ENCODE assay signal across 10 cellular contexts in genomic region chr19:45376045-45376724, GRCh38. TPM values are rescaled to one million over a fixed set of nuclear protein-coding genes. Genes with fewer than 3 reads are reported as not detected.
DNase-seq lines count a peak whose midpoint lies in the region; ATAC-seq and TF ChIP-seq lines count a peak whose summit lies in the region.
"Had no signal": no experiment of that assay in that cellular context is flagged by ENCODE, and none has a peak within 500 bp of the region (broad histone marks: within the 10 kb centered on the region; RNA-seq: fewer than 3 reads in every experiment).

No MANE protein-coding gene starts in this region.

- no peaks in the 10 kb centered on the region for H3K79me2 ChIP-seq in GM23248 (ENCODE audit: insufficient read depth)

- ATAC-seq in SK-N-SH treated with all-trans-retinoic acid at 6 μM for 48 hours, result peak; percentile 86
- peak in 3 of 4 donors; percentile 31 to 59 (median 54) for ATAC-seq in psoas muscle

- intact Hi-C loops in psoas muscle (cut with DNase I), result no loop called here

- H3K4me1 ChIP-seq in GM23248 (ENCODE audit: insufficient read depth) (peaks cover 27% of the 10 kb centered on the region), cardiac muscle cell (ENCODE audit: low read depth) (peaks cover 7% of the 10 kb centered on the region), psoas muscle (peaks cover 2% of the 10 kb centered on the region)

- TF ChIP-seq CTCF in cardiac muscle cell (IDR thresholded peaks at IDR 0.05; ENCODE audit: low read depth, low read length) (no peak), psoas muscle (IDR thresholded peaks at IDR 0.05) (no peak)

- H3K4me3 ChIP-seq in GM23248, result no peak overlapping the region
- no peak overlapping the region for H3K4me3 ChIP-seq in cardiac muscle cell
- H3K4me3 ChIP-seq in psoas muscle, result no peak overlapping the region

- H4K20me1 ChIP-seq in GM23248 (ENCODE audit: insufficient read depth), result no peaks in the 10 kb centered on the region

- no peak overlapping the region for H3K9ac ChIP-seq in GM23248

- no peaks in the 10 kb centered on the region for H3K9me3 ChIP-seq in GM23248 (ENCODE audit: low read depth)
- H3K9me3 ChIP-seq in cardiac muscle cell (ENCODE audit: low read depth), result no peaks in the 10 kb centered on the region
- H3K9me3 ChIP-seq in psoas muscle, result no peaks in the 10 kb centered on the region

- peak; percentile 88 for DNase-seq in GM23248
- DNase-seq in cardiac muscle cell (ENCODE audit: low read depth in 1 of 2, low spot score in 1 of 2), result peak; percentile 54 to 99
- peak in 1 of 2 donors; percentile 55 for DNase-seq in psoas muscle
- DNase-seq in SHP77 (lab: John Stamatoyannopoulos, UW), result no peak
- DNase-seq in NOMO-1 (lab: John Stamatoyannopoulos, UW; ENCODE audit: unreplicated experiment in 2 of 2), result no peak
- no peak for DNase-seq in cerebellar cortex (ENCODE audit: low spot score)
- DNase-seq in stimulated activated CD4-positive, alpha-beta T cell treated with anti-CD3 and anti-CD28 coated beads, Interleukin-4, amount 100 ng/mL, for 1 hour, result no peak
- DNase-seq: KG1 had no signal

- H3K36me3 ChIP-seq in GM23248 (ENCODE audit: low read depth) (no peaks in the 10 kb centered on the region), cardiac muscle cell (no peaks in the 10 kb centered on the region), psoas muscle (ENCODE audit: insufficient read depth in 1 of 2, low read depth in 1 of 2) (no peaks in the 10 kb centered on the region)

- H3K9me2 ChIP-seq in GM23248 (ENCODE audit: insufficient read depth), result no peaks in the 10 kb centered on the region

- in situ Hi-C loops in GM23248 (cut with MboI), result no loop called here

- H3K4me2 ChIP-seq in GM23248 (ENCODE audit: unreplicated experiment), result peak overlapping the region; percentile 55

- H3K27me3 ChIP-seq in GM23248 (replicated peaks; ENCODE audit: insufficient read depth) (no peaks in the 10 kb centered on the region), cardiac muscle cell (no peaks in the 10 kb centered on the region), psoas muscle (ENCODE audit: insufficient read depth in 3 of 3, low read length in 2 of 3) (no peaks in the 10 kb centered on the region)

- H3K27ac ChIP-seq in GM23248 (peak overlapping the region; percentile 74), cardiac muscle cell (peak overlapping the region; percentile 82), psoas muscle (no peak overlapping the region)
- H3K27ac ChIP-seq: VCaP had no signal

- H3F3A ChIP-seq in GM23248 (ENCODE audit: insufficient read depth), result peaks cover 35% of the 10 kb centered on the region

- H2AFZ ChIP-seq in GM23248, result peak overlapping the region; percentile 33

- 37 to 41% methylated on average over 13 of the region's 13 CpGs for WGBS in GM23248 (ENCODE audit: low coverage in 1 of 2, low lambda C conversion rate in 2 of 2, missing lambda C conversion rate in 2 of 2), 2 experiments
- WGBS in psoas muscle, 3 donors, result 17 to 26% (median 22%) methylated on average over 12 to 13 of the region's 13 CpGs

TF ChIP-seq in SK-N-SH treated with all-trans-retinoic acid at 6 μM for 48 hours, 23 proteins besides CTCF, POLR2A, EP300 and RAD21:
- TF ChIP-seq ISL1 (CRISPR knock-in tag; IDR thresholded peaks at IDR 0.05), result 0 out of 2 replicates have a peak, but pooled peaks have one; percentile 16
- no peak for TF ChIP-seq CSRNP3 (CRISPR knock-in tag; IDR thresholded peaks at IDR 0.05)
- no peak for TF ChIP-seq ZC3H10 (CRISPR knock-in tag; IDR thresholded peaks at IDR 0.05)
- 0 out of 2 replicates have a peak, but pooled peaks have one; percentile 65 for TF ChIP-seq SNAI2 (CRISPR knock-in tag; IDR thresholded peaks at IDR 0.05)
- 0 out of 2 replicates have a peak, but pooled peaks have one; percentile 30 for TF ChIP-seq POU6F1 (CRISPR knock-in tag; IDR thresholded peaks at IDR 0.05; ENCODE audit: borderline replicate concordance, low read depth)

RNA-seq across cellular contexts. Expression of gene ERCC2, which starts 5.8 kb away (rescaled TPM):
- total RNA-seq in GM23248 (2014; rRNA removed; shearing (Covaris generic)), result 29.8 and 32.3 TPM in 2 replicates
- polyA plus RNA-seq in GM23248 (2016; fragmentation: Nextera tagmentation; extraction: Ambion mirVana), result 13.7 TPM in 2 replicates
- total RNA-seq in cardiac muscle cell, result 45.4 and 69.1 TPM in 2 replicates
- polyA plus RNA-seq in cardiac muscle cell, result 19.2 and 28.2 TPM in 2 replicates
- 10 to 100 TPM in 3 of 4 donors, 1 to 10 TPM in 1; 9.3 to 16.4 (median 12.5) TPM for total RNA-seq in psoas muscle
- 1 to 10 TPM; 5.0 to 8.3 (median 5.3) TPM for polyA plus RNA-seq in psoas muscle

RNA-seq across cellular contexts. Expression of gene PPP1R13L, which starts 28.7 kb away (rescaled TPM):
- total RNA-seq in GM23248 (2014; rRNA removed; shearing (Covaris generic)), result 3.9 and 36.5 TPM in 2 replicates
- polyA plus RNA-seq in GM23248 (2016; fragmentation: Nextera tagmentation; extraction: Ambion mirVana) (6.2 and 6.4 TPM in 2 replicates), cardiac muscle cell (39.5 and 54.1 TPM in 2 replicates), psoas muscle (10 to 100 TPM in 1 of 3 donors, 1 to 10 TPM in 2; 1.8 to 21.4 (median 1.9) TPM)
- total RNA-seq in cardiac muscle cell (49.7 and 118 TPM in 2 replicates), psoas muscle (1 to 10 TPM; 4.1 to 6.9 (median 5.8) TPM)

RNA-seq across cellular contexts. Expression of gene POLR1G, which starts 30.3 kb away (rescaled TPM):
- total RNA-seq in GM23248 (2014; rRNA removed; shearing (Covaris generic)), result 3.9 and 8.8 TPM in 2 replicates
- polyA plus RNA-seq in GM23248 (2016; fragmentation: Nextera tagmentation; extraction: Ambion mirVana), result 7.2 and 10.8 TPM in 2 replicates
- total RNA-seq in cardiac muscle cell, result 6.5 and 17.8 TPM in 2 replicates
- 6.0 and 6.6 TPM in 2 replicates for polyA plus RNA-seq in cardiac muscle cell
- total RNA-seq in psoas muscle, result 1 to 10 TPM; 6.0 to 9.6 (median 7.1) TPM
- 10 to 100 TPM in 2 of 3 donors, 1 to 10 TPM in 1; 8.8 to 12.5 (median 11.3) TPM for polyA plus RNA-seq in psoas muscle

RNA-seq across cellular contexts. Expression of gene KLC3, which starts 35.6 kb away (rescaled TPM):
- total RNA-seq in GM23248 (2014; rRNA removed; shearing (Covaris generic)), result not detected in 2 replicates
- not detected in 2 replicates for polyA plus RNA-seq in GM23248 (2016; fragmentation: Nextera tagmentation; extraction: Ambion mirVana)
- 2.4 and 4.0 TPM in 2 replicates for total RNA-seq in cardiac muscle cell
- polyA plus RNA-seq in cardiac muscle cell, result 1.8 and 3.7 TPM in 2 replicates
- under 1 TPM in 2 of 4 donors, not detected in 2; 0.11 to 0.27 TPM for total RNA-seq in psoas muscle
- polyA plus RNA-seq in psoas muscle, result under 1 TPM in 2 of 3 donors, not detected in 1; 0.03 to 0.05 TPM

RNA-seq across cellular contexts. Expression of gene ERCC1, which starts 47.5 kb away (rescaled TPM):
- 63.0 and 79.8 TPM in 2 replicates for total RNA-seq in GM23248 (2014; rRNA removed; shearing (Covaris generic))
- 89.0 and 90.9 TPM in 2 replicates for polyA plus RNA-seq in GM23248 (2016; fragmentation: Nextera tagmentation; extraction: Ambion mirVana)
- total RNA-seq in cardiac muscle cell, result 120 and 164 TPM in 2 replicates
- polyA plus RNA-seq in cardiac muscle cell, result 138 and 169 TPM in 2 replicates
- total RNA-seq in psoas muscle, result 100 to 1,000 TPM in 1 of 4 donors, 10 to 100 TPM in 3; 59.5 to 145 (median 74.2) TPM
- 1,000 to 10,000 TPM in 1 of 3 donors, 10 to 100 TPM in 2; 84.6 to 2,153 (median 96.4) TPM for polyA plus RNA-seq in psoas muscle

Comparison
In these comparisons a context has a peak if more than half of its experiments do, and no peak if none do; other contexts are left out.
1. DNase-seq: peak in GM23248 (single experiment) and cardiac muscle cell (2 of 2); none in SHP77 (0 of 2), NOMO-1 (0 of 2), cerebellar cortex (single experiment) and stimulated activated CD4-positive, alpha-beta T cell treated with anti-CD3 and anti-CD28 coated beads, Interleukin-4, amount 100 ng/mL, for 1 hour (single experiment).